ENCODE assay signal across 1 cellular context in the genomic region with DNA sequence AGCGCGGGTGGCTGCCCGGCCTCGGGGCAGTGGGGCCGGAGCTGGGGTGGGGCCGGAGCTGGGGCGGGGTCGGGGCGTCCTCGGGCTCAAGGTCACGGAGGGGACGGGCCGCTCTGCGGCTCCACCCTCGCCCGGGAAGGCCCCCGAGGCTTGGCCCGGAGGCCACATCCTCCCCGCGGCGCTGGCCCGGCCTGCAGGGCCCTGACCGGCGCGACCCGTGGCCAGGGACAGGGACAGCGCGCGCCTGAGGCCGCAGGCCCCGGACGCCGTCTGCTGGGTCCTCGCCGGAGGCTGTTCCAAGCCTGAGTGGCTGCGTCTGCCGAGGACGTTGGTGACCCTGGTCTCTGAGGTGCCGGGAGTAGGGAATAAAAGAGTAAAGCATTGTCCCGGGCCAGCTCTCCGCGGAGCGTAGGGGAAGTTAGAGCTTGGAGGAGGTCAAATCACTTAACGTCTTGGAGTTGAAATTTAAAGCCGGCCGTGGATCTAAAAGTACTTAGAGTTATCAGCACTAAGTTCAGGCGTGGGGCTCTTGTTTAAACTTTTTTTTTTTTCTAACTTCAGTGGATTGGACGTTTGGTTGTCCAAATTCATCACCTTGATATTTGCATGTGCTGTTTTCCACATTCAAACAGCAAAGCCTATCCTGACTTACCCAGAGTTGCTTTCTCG.
A peak's percentile ranks its signal among the peaks of the same experiment; 100 is the strongest.
TF ChIP-seq lines count a peak whose summit lies in the region.

No MANE protein-coding gene starts in this region.

TF ChIP-seq in WTC11, 78 proteins besides CTCF, POLR2A, EP300 and RAD21 (continued from another document):
- TF ChIP-seq, protein P1, sequence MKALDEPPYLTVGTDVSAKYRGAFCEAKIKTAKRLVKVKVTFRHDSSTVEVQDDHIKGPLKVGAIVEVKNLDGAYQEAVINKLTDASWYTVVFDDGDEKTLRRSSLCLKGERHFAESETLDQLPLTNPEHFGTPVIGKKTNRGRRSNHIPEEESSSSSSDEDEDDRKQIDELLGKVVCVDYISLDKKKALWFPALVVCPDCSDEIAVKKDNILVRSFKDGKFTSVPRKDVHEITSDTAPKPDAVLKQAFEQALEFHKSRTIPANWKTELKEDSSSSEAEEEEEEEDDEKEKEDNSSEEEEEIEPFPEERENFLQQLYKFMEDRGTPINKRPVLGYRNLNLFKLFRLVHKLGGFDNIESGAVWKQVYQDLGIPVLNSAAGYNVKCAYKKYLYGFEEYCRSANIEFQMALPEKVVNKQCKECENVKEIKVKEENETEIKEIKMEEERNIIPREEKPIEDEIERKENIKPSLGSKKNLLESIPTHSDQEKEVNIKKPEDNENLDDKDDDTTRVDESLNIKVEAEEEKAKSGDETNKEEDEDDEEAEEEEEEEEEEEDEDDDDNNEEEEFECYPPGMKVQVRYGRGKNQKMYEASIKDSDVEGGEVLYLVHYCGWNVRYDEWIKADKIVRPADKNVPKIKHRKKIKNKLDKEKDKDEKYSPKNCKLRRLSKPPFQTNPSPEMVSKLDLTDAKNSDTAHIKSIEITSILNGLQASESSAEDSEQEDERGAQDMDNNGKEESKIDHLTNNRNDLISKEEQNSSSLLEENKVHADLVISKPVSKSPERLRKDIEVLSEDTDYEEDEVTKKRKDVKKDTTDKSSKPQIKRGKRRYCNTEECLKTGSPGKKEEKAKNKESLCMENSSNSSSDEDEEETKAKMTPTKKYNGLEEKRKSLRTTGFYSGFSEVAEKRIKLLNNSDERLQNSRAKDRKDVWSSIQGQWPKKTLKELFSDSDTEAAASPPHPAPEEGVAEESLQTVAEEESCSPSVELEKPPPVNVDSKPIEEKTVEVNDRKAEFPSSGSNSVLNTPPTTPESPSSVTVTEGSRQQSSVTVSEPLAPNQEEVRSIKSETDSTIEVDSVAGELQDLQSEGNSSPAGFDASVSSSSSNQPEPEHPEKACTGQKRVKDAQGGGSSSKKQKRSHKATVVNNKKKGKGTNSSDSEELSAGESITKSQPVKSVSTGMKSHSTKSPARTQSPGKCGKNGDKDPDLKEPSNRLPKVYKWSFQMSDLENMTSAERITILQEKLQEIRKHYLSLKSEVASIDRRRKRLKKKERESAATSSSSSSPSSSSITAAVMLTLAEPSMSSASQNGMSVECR (CRISPR knock-in tag; IDR thresholded peaks at IDR 0.05; ENCODE audit: borderline replicate concordance), result 0 out of 2 replicates have a peak, but pooled peaks have one; percentile 68
- TF ChIP-seq PRRX2 (CRISPR knock-in tag; IDR thresholded peaks at IDR 0.05), result no peak
